ENCODE assay signal across 8 cellular contexts in the genomic region with DNA sequence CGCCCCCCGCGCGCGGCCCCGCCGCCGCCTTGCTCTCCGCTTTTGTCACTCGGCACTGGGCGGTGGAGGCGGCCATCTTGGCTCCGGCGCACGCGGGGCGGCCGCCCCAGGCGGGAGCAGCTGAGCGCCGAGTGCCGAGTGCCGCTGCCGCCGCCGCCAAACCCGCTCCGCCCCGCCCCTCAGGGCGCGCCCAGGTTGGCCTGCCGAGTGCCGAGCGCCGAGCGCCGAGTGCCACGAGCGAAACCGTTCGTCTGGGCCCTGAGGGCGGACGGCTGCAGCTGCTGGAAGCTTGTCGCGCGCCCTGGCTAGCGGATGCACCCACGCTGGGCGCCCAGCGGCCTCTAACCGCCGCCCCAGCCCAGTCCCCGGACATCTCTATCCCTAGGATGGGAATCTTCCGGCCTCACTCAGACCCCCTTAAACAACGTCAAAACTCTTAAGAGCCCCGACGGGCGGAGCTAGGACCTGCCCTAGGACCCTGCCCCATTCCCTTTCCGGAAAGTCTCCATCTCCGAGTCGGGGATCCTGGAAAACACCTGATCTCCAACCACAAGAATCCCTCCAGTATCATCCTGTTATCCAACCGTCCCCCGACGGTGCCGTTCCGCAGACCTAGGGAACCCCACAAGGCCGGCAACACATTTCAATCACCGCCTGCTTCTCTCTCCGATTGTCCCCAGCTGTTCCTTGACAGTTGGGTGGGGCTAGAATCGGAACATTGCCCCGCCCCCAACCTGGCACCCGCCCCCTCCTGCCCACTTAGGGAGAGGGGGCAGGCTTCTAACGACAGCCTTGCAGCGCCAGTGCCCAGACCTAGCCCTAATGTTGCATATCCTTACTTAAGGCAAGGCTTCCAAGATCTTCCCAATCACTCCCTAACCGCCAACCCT. TPM values are rescaled to one million over a fixed set of nuclear protein-coding genes. Genes with fewer than 3 reads are reported as not detected.
A peak's percentile ranks its signal among the peaks of the same experiment; 100 is the strongest.
DNase-seq lines count a peak whose midpoint lies in the region; ATAC-seq and TF ChIP-seq lines count a peak whose summit lies in the region.

No MANE protein-coding gene starts in this region.

- DNase-seq in COR-L47 (lab: John Stamatoyannopoulos, UW) (peak; percentile 92), RPMI7951 (ENCODE audit: low read depth) (peak; percentile 89), fibroblast of peridontal ligament (ENCODE audit: extremely low read depth) (peak; percentile 78)
- DNase-seq in activated T-helper 2 cell treated with anti-CD3 and anti-CD28 coated beads, Interferon-gamma antibody, Interleukin-2, Interleukin-4, amounts not matched to agents 10 μg/mL and 5 μg/mL and 100 μg/mL, durations not matched to agents 14 hours and 24 hours and 36 hours (ENCODE audit: low spot score): peak; percentile 94
- DNase-seq in natural killer cell treated with Interleukin-12 subunit alpha and Interleukin-12 subunit beta and Interleukin-15 and Interleukin-18, amount 100 ng/mL, for 72 hours (ENCODE audit: low spot score): peak; percentile 97
- DNase-seq in stimulated activated naive B cell treated with anti-CD40 and anti-IgM and Interleukin-4, amounts not matched to agents 10 μg/mL and 1 μg/mL and 100 μg/mL, for 72 hours: peak; percentile 91

- TF ChIP-seq CTCF in KMS-11 (conservative IDR thresholded peaks at IDR 0.05; ENCODE audit: low read depth, low read length): no peak

- intact Hi-C loops in activated T-helper 2 cell treated with anti-CD3 and anti-CD28 coated beads, Interferon-gamma antibody, Interleukin-2, Interleukin-4, amounts not matched to agents 10 μg/mL and 5 μg/mL and 100 μg/mL, durations not matched to agents 14 hours and 24 hours and 36 hours (cut with micrococcal nuclease): loop anchor here (1.0 kb wide), 3 partner anchors 14 to 122 kb away; no protein-coding TSS in a partner anchor

- H3K4me3 ChIP-seq in KMS-11 (IDR thresholded peaks at IDR 0.05; ENCODE audit: insufficient read depth, low read depth, low read length): no peak overlapping the region

- peak overlapping the region; percentile 94 for H2AFZ ChIP-seq in KMS-11 (ENCODE audit: low read depth)

- H3K4me1 ChIP-seq in KMS-11 (ENCODE audit: low read depth, poor library complexity, severe bottlenecking): peaks cover 13% of the 10 kb centered on the region

- H3K27ac Mint-ChIP-seq in activated T-helper 2 cell treated with anti-CD3 and anti-CD28 coated beads, Interferon-gamma antibody, Interleukin-2, Interleukin-4, amounts not matched to agents 10 μg/mL and 5 μg/mL and 100 μg/mL, durations not matched to agents 14 hours and 24 hours and 36 hours: peak overlapping the region; percentile 93
- peak overlapping the region; percentile 95 to 97 for H3K27ac Mint-ChIP-seq in natural killer cell treated with Interleukin-12 subunit alpha and Interleukin-12 subunit beta and Interleukin-15 and Interleukin-18, amount 100 ng/mL, for 72 hours
- peak overlapping the region; percentile 93 for H3K27ac Mint-ChIP-seq in stimulated activated naive B cell treated with anti-CD40 and anti-IgM and Interleukin-4, amounts not matched to agents 10 μg/mL and 1 μg/mL and 100 μg/mL, for 72 hours

- no peaks in the 10 kb centered on the region for H3K27me3 ChIP-seq in KMS-11 (ENCODE audit: insufficient read depth, low read depth)

- peak overlapping the region; percentile 61; the same call in 1 of the 2 replicates for H3K9ac ChIP-seq in KMS-11

- no peaks in the 10 kb centered on the region for H3K9me3 Mint-ChIP-seq in activated T-helper 2 cell treated with anti-CD3 and anti-CD28 coated beads, Interferon-gamma antibody, Interleukin-2, Interleukin-4, amounts not matched to agents 10 μg/mL and 5 μg/mL and 100 μg/mL, durations not matched to agents 14 hours and 24 hours and 36 hours
- no peaks in the 10 kb centered on the region for H3K9me3 Mint-ChIP-seq in natural killer cell treated with Interleukin-12 subunit alpha and Interleukin-12 subunit beta and Interleukin-15 and Interleukin-18, amount 100 ng/mL, for 72 hours
- H3K9me3 Mint-ChIP-seq in stimulated activated naive B cell treated with anti-CD40 and anti-IgM and Interleukin-4, amounts not matched to agents 10 μg/mL and 1 μg/mL and 100 μg/mL, for 72 hours: no peaks in the 10 kb centered on the region

- H3K27me3 Mint-ChIP-seq in activated T-helper 2 cell treated with anti-CD3 and anti-CD28 coated beads, Interferon-gamma antibody, Interleukin-2, Interleukin-4, amounts not matched to agents 10 μg/mL and 5 μg/mL and 100 μg/mL, durations not matched to agents 14 hours and 24 hours and 36 hours (ENCODE audit: low read depth): no peaks in the 10 kb centered on the region
- H3K27me3 Mint-ChIP-seq in natural killer cell treated with Interleukin-12 subunit alpha and Interleukin-12 subunit beta and Interleukin-15 and Interleukin-18, amount 100 ng/mL, for 72 hours: no peaks in the 10 kb centered on the region
- H3K27me3 Mint-ChIP-seq in stimulated activated naive B cell treated with anti-CD40 and anti-IgM and Interleukin-4, amounts not matched to agents 10 μg/mL and 1 μg/mL and 100 μg/mL, for 72 hours: no peaks in the 10 kb centered on the region

- peaks cover 21% of the 10 kb centered on the region for H3K4me1 Mint-ChIP-seq in activated T-helper 2 cell treated with anti-CD3 and anti-CD28 coated beads, Interferon-gamma antibody, Interleukin-2, Interleukin-4, amounts not matched to agents 10 μg/mL and 5 μg/mL and 100 μg/mL, durations not matched to agents 14 hours and 24 hours and 36 hours (ENCODE audit: low read depth)
- H3K4me1 Mint-ChIP-seq in natural killer cell treated with Interleukin-12 subunit alpha and Interleukin-12 subunit beta and Interleukin-15 and Interleukin-18, amount 100 ng/mL, for 72 hours (ENCODE audit: low read depth in 2 of 2): peaks cover 22 to 27% of the 10 kb centered on the region in 2 donors
- peaks cover 17 to 40% of the 10 kb centered on the region in 2 donors for H3K4me1 Mint-ChIP-seq in stimulated activated naive B cell treated with anti-CD40 and anti-IgM and Interleukin-4, amounts not matched to agents 10 μg/mL and 1 μg/mL and 100 μg/mL, for 72 hours

- H3K4me3 Mint-ChIP-seq in activated T-helper 2 cell treated with anti-CD3 and anti-CD28 coated beads, Interferon-gamma antibody, Interleukin-2, Interleukin-4, amounts not matched to agents 10 μg/mL and 5 μg/mL and 100 μg/mL, durations not matched to agents 14 hours and 24 hours and 36 hours (ENCODE audit: low read depth): peak overlapping the region; percentile 97
- H3K4me3 Mint-ChIP-seq in natural killer cell treated with Interleukin-12 subunit alpha and Interleukin-12 subunit beta and Interleukin-15 and Interleukin-18, amount 100 ng/mL, for 72 hours: peak overlapping the region; percentile 99
- H3K4me3 Mint-ChIP-seq in stimulated activated naive B cell treated with anti-CD40 and anti-IgM and Interleukin-4, amounts not matched to agents 10 μg/mL and 1 μg/mL and 100 μg/mL, for 72 hours: peak overlapping the region; percentile 92 to 93

- H4K20me1 ChIP-seq in KMS-11 (ENCODE audit: insufficient read depth): no peaks in the 10 kb centered on the region

- H3K27ac ChIP-seq in KMS-11: peak overlapping the region; percentile 45

- no peaks in the 10 kb centered on the region for H3K36me3 ChIP-seq in KMS-11 (ENCODE audit: insufficient read depth)

- peak; percentile 69 for ATAC-seq in GM21381 (IDR thresholded peaks at IDR 0.05; ENCODE audit: unreplicated experiment)
- peak; percentile 95 to 96 for ATAC-seq in natural killer cell treated with Interleukin-12 subunit alpha and Interleukin-12 subunit beta and Interleukin-15 and Interleukin-18, amount 100 ng/mL, for 72 hours
- peak; percentile 79 to 89 for ATAC-seq in stimulated activated naive B cell treated with anti-CD40 and anti-IgM and Interleukin-4, amounts not matched to agents 10 μg/mL and 1 μg/mL and 100 μg/mL, for 72 hours (replicated peaks)

- peaks cover 14% of the 10 kb centered on the region for H3K36me3 Mint-ChIP-seq in activated T-helper 2 cell treated with anti-CD3 and anti-CD28 coated beads, Interferon-gamma antibody, Interleukin-2, Interleukin-4, amounts not matched to agents 10 μg/mL and 5 μg/mL and 100 μg/mL, durations not matched to agents 14 hours and 24 hours and 36 hours (ENCODE audit: low read depth)
- H3K36me3 Mint-ChIP-seq in natural killer cell treated with Interleukin-12 subunit alpha and Interleukin-12 subunit beta and Interleukin-15 and Interleukin-18, amount 100 ng/mL, for 72 hours: peaks cover 6% of the 10 kb centered on the region
- H3K36me3 Mint-ChIP-seq in stimulated activated naive B cell treated with anti-CD40 and anti-IgM and Interleukin-4, amounts not matched to agents 10 μg/mL and 1 μg/mL and 100 μg/mL, for 72 hours: peaks cover 5 to 12% of the 10 kb centered on the region in 2 donors

- peaks cover 38% of the 10 kb centered on the region for H3K79me2 ChIP-seq in KMS-11 (ENCODE audit: insufficient read depth, low read depth)

- peak overlapping the region; percentile 67 for H3K4me2 ChIP-seq in KMS-11

RNA-seq across cellular contexts. Expression of gene AKAP8L, which starts 14.1 kb away (rescaled TPM):
- 31.6 and 33.8 TPM in 2 replicates for total RNA-seq in RPMI7951 (2014; rRNA removed; shearing (Covaris generic))
- 76.6 and 87.4 TPM in 2 replicates for total RNA-seq in activated T-helper 2 cell treated with anti-CD3 and anti-CD28 coated beads, Interferon-gamma antibody, Interleukin-2, Interleukin-4, amounts not matched to agents 10 μg/mL and 5 μg/mL and 100 μg/mL, durations not matched to agents 14 hours and 24 hours and 36 hours
- 100 to 1,000 TPM in 1 of 2 donors, 10 to 100 TPM in 1; 72.8 to 123 TPM for total RNA-seq in natural killer cell treated with Interleukin-12 subunit alpha and Interleukin-12 subunit beta and Interleukin-15 and Interleukin-18, amount 100 ng/mL, for 72 hours

RNA-seq across cellular contexts. Expression of gene WIZ, which starts 16.9 kb away (rescaled TPM):
- total RNA-seq in RPMI7951 (2014; rRNA removed; shearing (Covaris generic)): 4.2 and 7.1 TPM in 2 replicates
- total RNA-seq in activated T-helper 2 cell treated with anti-CD3 and anti-CD28 coated beads, Interferon-gamma antibody, Interleukin-2, Interleukin-4, amounts not matched to agents 10 μg/mL and 5 μg/mL and 100 μg/mL, durations not matched to agents 14 hours and 24 hours and 36 hours: 30.1 and 30.4 TPM in 2 replicates
- 10 to 100 TPM; 27.3 to 46.3 TPM for total RNA-seq in natural killer cell treated with Interleukin-12 subunit alpha and Interleukin-12 subunit beta and Interleukin-15 and Interleukin-18, amount 100 ng/mL, for 72 hours

RNA-seq across cellular contexts. Expression of gene RASAL3, which starts 31.5 kb away (rescaled TPM):
- total RNA-seq in RPMI7951 (2014; rRNA removed; shearing (Covaris generic)): 0.72 and 0.88 TPM in 2 replicates
- total RNA-seq in activated T-helper 2 cell treated with anti-CD3 and anti-CD28 coated beads, Interferon-gamma antibody, Interleukin-2, Interleukin-4, amounts not matched to agents 10 μg/mL and 5 μg/mL and 100 μg/mL, durations not matched to agents 14 hours and 24 hours and 36 hours: 107 TPM in 2 replicates
- 100 to 1,000 TPM; 129 to 158 TPM for total RNA-seq in natural killer cell treated with Interleukin-12 subunit alpha and Interleukin-12 subunit beta and Interleukin-15 and Interleukin-18, amount 100 ng/mL, for 72 hours

RNA-seq across cellular contexts. Expression of gene PGLYRP2, which starts 46.4 kb away (rescaled TPM):
- total RNA-seq in RPMI7951 (2014; rRNA removed; shearing (Covaris generic)): not detected in 2 replicates
- total RNA-seq in activated T-helper 2 cell treated with anti-CD3 and anti-CD28 coated beads, Interferon-gamma antibody, Interleukin-2, Interleukin-4, amounts not matched to agents 10 μg/mL and 5 μg/mL and 100 μg/mL, durations not matched to agents 14 hours and 24 hours and 36 hours: not detected in 2 replicates
- total RNA-seq in natural killer cell treated with Interleukin-12 subunit alpha and Interleukin-12 subunit beta and Interleukin-15 and Interleukin-18, amount 100 ng/mL, for 72 hours: not detected

RNA-seq across cellular contexts. Expression of gene AKAP8, which starts 53.3 kb away (rescaled TPM):
- total RNA-seq in RPMI7951 (2014; rRNA removed; shearing (Covaris generic)): 9.5 and 11.6 TPM in 2 replicates
- total RNA-seq in activated T-helper 2 cell treated with anti-CD3 and anti-CD28 coated beads, Interferon-gamma antibody, Interleukin-2, Interleukin-4, amounts not matched to agents 10 μg/mL and 5 μg/mL and 100 μg/mL, durations not matched to agents 14 hours and 24 hours and 36 hours: 56.0 and 62.1 TPM in 2 replicates
- 10 to 100 TPM; 61.4 to 78.3 TPM for total RNA-seq in natural killer cell treated with Interleukin-12 subunit alpha and Interleukin-12 subunit beta and Interleukin-15 and Interleukin-18, amount 100 ng/mL, for 72 hours

Comparison
In these comparisons a context has a peak if more than half of its experiments do, and no peak if none do; other contexts are left out.
1. RNA of gene RASAL3, which starts 31.5 kb away (total RNA-seq): 129 to 158 TPM in natural killer cell treated with Interleukin-12 subunit alpha and Interleukin-12 subunit beta and Interleukin-15 and Interleukin-18, amount 100 ng/mL, for 72 hours and 107 TPM in activated T-helper 2 cell treated with anti-CD3 and anti-CD28 coated beads, Interferon-gamma antibody, Interleukin-2, Interleukin-4, amounts not matched to agents 10 μg/mL and 5 μg/mL and 100 μg/mL, durations not matched to agents 14 hours and 24 hours and 36 hours; 0.72 to 0.88 TPM in RPMI7951; every median in the first group is over 10 times any median in the second.
2. Peak in every context shown above with its lines, with median percentiles within 50 percentile points of each other: DNase-seq, ATAC-seq, H3K27ac Mint-ChIP-seq and H3K4me3 Mint-ChIP-seq.